Comparison of ENCODE assay signal across 1 cellular context in the genomic region with DNA sequence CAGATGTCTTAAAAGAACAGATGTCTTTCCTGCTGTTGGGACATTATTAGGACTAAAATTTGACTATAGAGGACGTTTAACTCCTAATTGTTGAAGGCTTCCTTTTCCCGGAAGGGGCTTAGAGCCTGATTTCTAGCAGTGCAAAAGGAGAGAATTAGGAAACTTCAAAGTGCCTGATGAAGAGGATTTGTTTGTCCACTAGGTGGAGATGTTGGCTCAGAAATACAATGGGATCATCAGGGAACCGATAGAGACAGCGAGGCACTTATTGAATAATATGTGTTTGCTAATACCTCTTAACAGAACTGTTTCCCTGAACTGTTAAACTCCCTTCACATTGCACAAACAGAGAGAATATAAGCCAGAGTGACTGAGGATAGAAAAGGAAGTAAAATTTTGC.
TF ChIP-seq lines count a peak whose summit lies in the region.

No MANE protein-coding gene starts in this region.

TF ChIP-seq in liver, 16 proteins besides CTCF, POLR2A, EP300 and RAD21 (continued from another document):
- TF ChIP-seq REST (IDR thresholded peaks at IDR 0.05): no peak
- no peak for TF ChIP-seq FOXA1 (IDR thresholded peaks at IDR 0.05)
